ENCODE assay signal across 25 cellular contexts in genomic region chr15:78675617-78676360, GRCh38. TPM values are rescaled to one million over a fixed set of nuclear protein-coding genes. Genes with fewer than 3 reads are reported as not detected.
"Had no signal": no experiment of that assay in that cellular context is flagged by ENCODE, and none has a peak within 500 bp of the region (broad histone marks: within the 10 kb centered on the region; RNA-seq: fewer than 3 reads in every experiment).

No MANE protein-coding gene starts in this region.

- FAIRE-seq: K562, TTC549 had no signal

- H3K9me3 Mint-ChIP-seq: activated CD4-positive, alpha-beta memory T cell treated with anti-CD3 and anti-CD28 coated beads, Interleukin-2, amount 10 ng/mL, durations not matched to agents 7 days and 5 days; activated naive CD4-positive, alpha-beta T cell treated with anti-CD3 and anti-CD28 coated beads, Interleukin-2, amount 50 U/mL, for 72 hours; T-cell had no signal

- H3K36me3 ChIP-seq: brain microvascular endothelial cell, cardiac muscle cell, Peyer's patch had no signal

- DNase-seq: activated CD4-positive, alpha-beta memory T cell treated with anti-CD3 and anti-CD28 coated beads, Interleukin-2, amount 10 ng/mL, durations not matched to agents 7 days and 5 days; activated CD4-positive, alpha-beta T cell treated with anti-CD3 and anti-CD28 coated beads, Interleukin-2, amount 50 U/mL, for 1 hour; activated CD4-positive, CD25-positive, alpha-beta regulatory T cell; activated CD8-positive, alpha-beta memory T cell treated with anti-CD3 and anti-CD28 coated beads, Interleukin-2, amount 50 U/mL, for 4 hours; activated naive CD4-positive, alpha-beta T cell treated with Interleukin-2 at 50 U/mL for 16 hours; brain microvascular endothelial cell; Karpas-422; MM.1S; NCI-H1105; NCI-H1436; NCI-H1694 treated with DMSO at 0.1 percent for 48 hours; NCI-H2029 treated with DMSO at 0.1 percent for 48 hours; NCI-H510A treated with DMSO at 0.1 percent for 48 hours; NCI-H69; Peyer's patch; SIG-M5; T-cell; T-helper 2 cell; T1000 had no signal

- H3K27ac ChIP-seq: brain microvascular endothelial cell, cardiac muscle cell, Peyer's patch, SK-N-MC had no signal

- H3K9me3 ChIP-seq: Peyer's patch had no signal

- H3K27me3 Mint-ChIP-seq: activated CD4-positive, alpha-beta memory T cell treated with anti-CD3 and anti-CD28 coated beads, Interleukin-2, amount 10 ng/mL, durations not matched to agents 7 days and 5 days; T-cell had no signal

- H3K36me3 Mint-ChIP-seq: activated naive CD4-positive, alpha-beta T cell treated with anti-CD3 and anti-CD28 coated beads, Interleukin-2, amount 50 U/mL, for 72 hours; T-cell had no signal

- H3K27ac Mint-ChIP-seq: activated CD4-positive, alpha-beta memory T cell treated with anti-CD3 and anti-CD28 coated beads, Interleukin-2, amount 10 ng/mL, durations not matched to agents 7 days and 5 days; activated naive CD4-positive, alpha-beta T cell treated with anti-CD3 and anti-CD28 coated beads, Interleukin-2, amount 50 U/mL, for 72 hours; T-cell had no signal

- H3K4me3 Mint-ChIP-seq: activated CD4-positive, alpha-beta memory T cell treated with anti-CD3 and anti-CD28 coated beads, Interleukin-2, amount 10 ng/mL, durations not matched to agents 7 days and 5 days; T-cell had no signal

- ATAC-seq: activated naive CD4-positive, alpha-beta T cell treated with anti-CD3 and anti-CD28 coated beads, Interleukin-2, amount 50 U/mL, for 72 hours; K562; T-cell had no signal

- H3K4me1 ChIP-seq: Peyer's patch had no signal

- H3K4me3 ChIP-seq: cardiac muscle cell, K562, Peyer's patch, SK-N-MC had no signal

- H3K4me1 Mint-ChIP-seq: activated CD4-positive, alpha-beta memory T cell treated with anti-CD3 and anti-CD28 coated beads, Interleukin-2, amount 10 ng/mL, durations not matched to agents 7 days and 5 days; T-cell had no signal

- H3K27me3 ChIP-seq: brain microvascular endothelial cell, cardiac muscle cell, Peyer's patch had no signal

RNA-seq across cellular contexts. Expression of gene CHRNB4, which starts 34.8 kb away (rescaled TPM):
- total RNA-seq: activated CD4-positive, alpha-beta memory T cell treated with anti-CD3 and anti-CD28 coated beads, Interleukin-2, amount 10 ng/mL, durations not matched to agents 7 days and 5 days; activated CD8-positive, alpha-beta memory T cell treated with anti-CD3 and anti-CD28 coated beads for 36 hours; activated naive CD4-positive, alpha-beta T cell treated with anti-CD3 and anti-CD28 coated beads, Interleukin-2, amount 50 U/mL, for 72 hours; Peyer's patch; T-cell had no signal
- polyA plus RNA-seq: cardiac muscle cell had no signal

RNA-seq across cellular contexts. Expression of gene CHRNA3, which starts 55.0 kb away (rescaled TPM):
- total RNA-seq: activated CD4-positive, alpha-beta memory T cell treated with anti-CD3 and anti-CD28 coated beads, Interleukin-2, amount 10 ng/mL, durations not matched to agents 7 days and 5 days; activated CD8-positive, alpha-beta memory T cell treated with anti-CD3 and anti-CD28 coated beads for 36 hours; activated naive CD4-positive, alpha-beta T cell treated with anti-CD3 and anti-CD28 coated beads, Interleukin-2, amount 50 U/mL, for 72 hours; K562; T-cell had no signal
